25 cellular contexts compared by ENCODE assay signal in genomic region chr15:83396071-83396470, GRCh38. TPM values are rescaled to one million over a fixed set of nuclear protein-coding genes. Genes with fewer than 3 reads are reported as not detected.
DNase-seq lines count a peak whose midpoint lies in the region; ATAC-seq and TF ChIP-seq lines count a peak whose summit lies in the region.
"Had no signal": no experiment of that assay in that cellular context is flagged by ENCODE, and none has a peak within 500 bp of the region (broad histone marks: within the 10 kb centered on the region; RNA-seq: fewer than 3 reads in every experiment).

No MANE protein-coding gene starts in this region.

- H3K36me3 ChIP-seq in NT2/D1 (ENCODE audit: insufficient read depth, insufficient read length, low read length), result no peaks in the 10 kb centered on the region
- H3K36me3 ChIP-seq: left lung, prostate gland had no signal

- no peaks in the 10 kb centered on the region for H3K27me3 Mint-ChIP-seq in endothelial cell (ENCODE audit: unreplicated experiment)
- peaks cover 33% of the 10 kb centered on the region for H3K27me3 Mint-ChIP-seq in HFFc6 (ENCODE audit: insufficient read depth)

- no peak for TF ChIP-seq CTCF in endothelial cell (IDR thresholded peaks at IDR 0.05; ENCODE audit: unreplicated experiment)
- no peak for TF ChIP-seq CTCF in omental fat pad (IDR thresholded peaks at IDR 0.05)
- no peak for TF ChIP-seq CTCF in HFFc6 (IDR thresholded peaks at IDR 0.05)

- no peak overlapping the region for H3K4me3 ChIP-seq in NT2/D1 (ENCODE audit: insufficient read length, low read depth)
- H3K4me3 ChIP-seq: left lung, prostate gland, testis had no signal

- no peaks in the 10 kb centered on the region for H3K27me3 ChIP-seq in NT2/D1 (ENCODE audit: insufficient read depth, insufficient read length)
- H3K27me3 ChIP-seq: testis had no signal

- DNase-seq in ELR (ENCODE audit: low read depth) (peak; percentile 17), NT2/D1 (ENCODE audit: low read depth, low spot score) (peak; percentile 36), endothelial cell (ENCODE audit: low spot score) (peak; percentile 15), omental fat pad (ENCODE audit: low spot score) (no peak), SW480 (ENCODE audit: low spot score) (no peak), HFFc6 (no peak)
- DNase-seq: activated B cell treated with CpG ODN at 0.5 μM for 24 hours; activated CD4-positive, alpha-beta memory T cell treated with anti-CD3 and anti-CD28 coated beads for 36 hours; activated naive CD8-positive, alpha-beta T cell treated with anti-CD3 and anti-CD28 coated beads, Interleukin-2, amount 10 ng/mL, durations not matched to agents 7 days and 5 days; CD8-positive, alpha-beta T cell; DMS79; left lung; midbrain; MM.1S; NCI-H1436; NCI-H524; RPMI8226; stimulated activated CD4-positive, alpha-beta T cell treated with anti-CD3 and anti-CD28 coated beads, Interleukin-2, amount 100 ng/mL, for 48 hours; stimulated activated naive CD4-positive, alpha-beta T cell; T-helper 9 cell; testis had no signal

- H3K4me1 Mint-ChIP-seq in endothelial cell (ENCODE audit: unreplicated experiment) (peaks cover 3% of the 10 kb centered on the region), HFFc6 (ENCODE audit: low read depth) (peaks cover 9% of the 10 kb centered on the region)
- H3K4me1 Mint-ChIP-seq: activated B cell treated with CpG ODN at 0.5 μM for 24 hours; activated naive CD8-positive, alpha-beta T cell treated with anti-CD3 and anti-CD28 coated beads, Interleukin-2, amount 10 ng/mL, durations not matched to agents 7 days and 5 days; brain had no signal

- H3K9ac ChIP-seq in NT2/D1 (ENCODE audit: insufficient read length, low read depth), result no peak overlapping the region

- H3K36me3 Mint-ChIP-seq in endothelial cell (ENCODE audit: low read depth, unreplicated experiment) (no peaks in the 10 kb centered on the region), HFFc6 (ENCODE audit: low read depth) (no peaks in the 10 kb centered on the region)
- H3K36me3 Mint-ChIP-seq: activated CD4-positive, alpha-beta memory T cell treated with anti-CD3 and anti-CD28 coated beads for 36 hours; activated naive CD8-positive, alpha-beta T cell treated with anti-CD3 and anti-CD28 coated beads, Interleukin-2, amount 10 ng/mL, durations not matched to agents 7 days and 5 days; brain; CD8-positive, alpha-beta T cell; natural killer cell treated with Interleukin-12 subunit alpha and Interleukin-12 subunit beta and Interleukin-15 and Interleukin-18, amount 100 ng/mL, for 72 hours had no signal

- no peaks in the 10 kb centered on the region for H3K9me3 ChIP-seq in NT2/D1 (ENCODE audit: insufficient read depth, low read length)
- H3K9me3 ChIP-seq: left lung, prostate gland, testis had no signal

- H3K4me1 ChIP-seq in NT2/D1 (ENCODE audit: insufficient read depth, insufficient read length), result no peaks in the 10 kb centered on the region
- H3K4me1 ChIP-seq: left lung, prostate gland had no signal

- H3K27ac Mint-ChIP-seq in endothelial cell (ENCODE audit: unreplicated experiment) (no peak overlapping the region), HFFc6 (no peak overlapping the region)
- H3K27ac Mint-ChIP-seq: activated B cell treated with CpG ODN at 0.5 μM for 24 hours; activated CD4-positive, alpha-beta memory T cell treated with anti-CD3 and anti-CD28 coated beads for 36 hours; activated naive CD8-positive, alpha-beta T cell treated with anti-CD3 and anti-CD28 coated beads, Interleukin-2, amount 10 ng/mL, durations not matched to agents 7 days and 5 days; CD8-positive, alpha-beta T cell; natural killer cell treated with Interleukin-12 subunit alpha and Interleukin-12 subunit beta and Interleukin-15 and Interleukin-18, amount 100 ng/mL, for 72 hours had no signal

- ATAC-seq in omental fat pad (ENCODE audit: low FRiP score), result peak; percentile 82
- no peak for ATAC-seq in HG03045 (IDR thresholded peaks at IDR 0.05; ENCODE audit: unreplicated experiment)
- ATAC-seq: CD8-positive, alpha-beta T cell; left lung; natural killer cell treated with Interleukin-12 subunit alpha and Interleukin-12 subunit beta and Interleukin-15 and Interleukin-18, amount 100 ng/mL, for 72 hours had no signal

- no peak overlapping the region for H3K4me3 Mint-ChIP-seq in endothelial cell (ENCODE audit: unreplicated experiment)
- no peak overlapping the region for H3K4me3 Mint-ChIP-seq in HFFc6
- H3K4me3 Mint-ChIP-seq: activated B cell treated with CpG ODN at 0.5 μM for 24 hours; activated CD4-positive, alpha-beta memory T cell treated with anti-CD3 and anti-CD28 coated beads for 36 hours; activated naive CD8-positive, alpha-beta T cell treated with anti-CD3 and anti-CD28 coated beads, Interleukin-2, amount 10 ng/mL, durations not matched to agents 7 days and 5 days; brain; CD8-positive, alpha-beta T cell; natural killer cell treated with Interleukin-12 subunit alpha and Interleukin-12 subunit beta and Interleukin-15 and Interleukin-18, amount 100 ng/mL, for 72 hours had no signal

- no peaks in the 10 kb centered on the region for H3K9me3 Mint-ChIP-seq in endothelial cell (ENCODE audit: unreplicated experiment)
- no peaks in the 10 kb centered on the region for H3K9me3 Mint-ChIP-seq in HFFc6
- H3K9me3 Mint-ChIP-seq: activated B cell treated with CpG ODN at 0.5 μM for 24 hours; activated CD4-positive, alpha-beta memory T cell treated with anti-CD3 and anti-CD28 coated beads for 36 hours; activated naive CD8-positive, alpha-beta T cell treated with anti-CD3 and anti-CD28 coated beads, Interleukin-2, amount 10 ng/mL, durations not matched to agents 7 days and 5 days; brain; CD8-positive, alpha-beta T cell; natural killer cell treated with Interleukin-12 subunit alpha and Interleukin-12 subunit beta and Interleukin-15 and Interleukin-18, amount 100 ng/mL, for 72 hours had no signal

RNA-seq across cellular contexts. Expression of gene SH3GL3, which starts 51.1 kb away (rescaled TPM):
- 9.4 TPM for total RNA-seq in endothelial cell (ENCODE audit: unreplicated experiment)
- 1 to 10 TPM in 2 of 4 donors, under 1 TPM in 1, not detected in 1; 0.60 to 1.8 (median 1.0) TPM for total RNA-seq in omental fat pad
- total RNA-seq in HFFc6 (2021; fragmentation: NEBNext Ultra II Directional; extraction: Animal tissue kit (Norgen Biotek cat#: 25700)), result not detected
- total RNA-seq: activated B cell treated with CpG ODN at 0.5 μM for 24 hours; activated CD4-positive, alpha-beta memory T cell treated with anti-CD3 and anti-CD28 coated beads for 36 hours; activated naive CD8-positive, alpha-beta T cell treated with anti-CD3 and anti-CD28 coated beads, Interleukin-2, amount 10 ng/mL, durations not matched to agents 7 days and 5 days; CD8-positive, alpha-beta T cell; natural killer cell treated with Interleukin-12 subunit alpha and Interleukin-12 subunit beta and Interleukin-15 and Interleukin-18, amount 100 ng/mL, for 72 hours had no signal

Comparison
In these comparisons a context has a peak if more than half of its experiments do, and no peak if none do; other contexts are left out.
1. DNase-seq: peak in ELR (single experiment), NT2/D1 (single experiment) and endothelial cell (single experiment); none in omental fat pad (single experiment), SW480 (single experiment) and HFFc6 (single experiment).